In genomic region chr7:121187222-121187621, GRCh38 we compare ENCODE assay signal across 13 cellular contexts.
DNase-seq lines count a peak whose midpoint lies in the region; ATAC-seq, FAIRE-seq and TF ChIP-seq lines count a peak whose summit lies in the region.
"Had no signal": no experiment of that assay in that cellular context is flagged by ENCODE, and none has a peak within 500 bp of the region (broad histone marks: within the 10 kb centered on the region; RNA-seq: fewer than 3 reads in every experiment).

No MANE protein-coding gene starts in this region.

- H3K79me2 ChIP-seq in H1 (ENCODE audit: control insufficient read depth in 1 of 2, insufficient read depth in 2 of 2, low read length in 2 of 2) (no peaks in the 10 kb centered on the region), PC-3 (ENCODE audit: low read length) (no peaks in the 10 kb centered on the region)

- H2BK5ac ChIP-seq in H1 (ENCODE audit: low read depth, low read length) = no peak overlapping the region

- no peak overlapping the region for H2BK120ac ChIP-seq in H1 (replicated peaks; ENCODE audit: low read depth, low read length)

- H3K4me3 ChIP-seq in H1 (ENCODE audit: extremely low read depth in 1 of 4, insufficient read depth in 2 of 4, low read depth in 3 of 4, low read length in 4 of 4) (no peak overlapping the region), gastroesophageal sphincter (no peak overlapping the region), PC-3 (ENCODE audit: low read length) (no peak overlapping the region)
- H3K4me3 ChIP-seq: coronary artery had no signal

- no peak for TF ChIP-seq RAD21 in H1 (IDR thresholded peaks at IDR 0.05 in 1 of 2, conservative IDR thresholded peaks at IDR 0.05 in 1 of 2; ENCODE audit: low read depth in 2 of 2, low read length in 2 of 2)

- H4K20me1 ChIP-seq in H1 (replicated peaks in 1 of 2; ENCODE audit: control insufficient read depth in 1 of 2, insufficient read depth in 2 of 2, low read length in 2 of 2) (no peaks in the 10 kb centered on the region), PC-3 (ENCODE audit: low read length) (no peaks in the 10 kb centered on the region)

- FAIRE-seq in H1 (lab: Jason Lieb, UNC) = no peak

- H3K4me2 ChIP-seq in H1 (ENCODE audit: insufficient read depth in 1 of 2, low read depth in 2 of 2, low read length in 2 of 2) = no peak overlapping the region
- H3K4me2 ChIP-seq in PC-3 (ENCODE audit: low read length) = no peak overlapping the region

- H2AFZ ChIP-seq in H1 (ENCODE audit: low read length) (0 out of 2 replicates have a peak overlapping the region, but pooled peaks have one; percentile 3), PC-3 (ENCODE audit: low read length) (no peak overlapping the region)

- no peak overlapping the region for H2BK15ac ChIP-seq in H1 (ENCODE audit: low read length)

- no TSS peak for BruUV-seq in PC-3 (replicated peaks; lab: Mats Ljungman, UMichigan)

- TF ChIP-seq POLR2A in H1 (IDR thresholded peaks at IDR 0.05; ENCODE audit: control extremely low read depth in 1 of 2, low read depth in 2 of 2, low read length in 2 of 2) (no peak), gastroesophageal sphincter (IDR thresholded peaks at IDR 0.05) (no peak)

- H3K9me2 ChIP-seq in PC-3 (replicated peaks; ENCODE audit: low read length) = no peaks in the 10 kb centered on the region

- H3K9me3 ChIP-seq in H1 (ENCODE audit: insufficient read depth in 2 of 2, low read depth in 1 of 2, low read length in 1 of 2) (no peaks in the 10 kb centered on the region), gastroesophageal sphincter (no peaks in the 10 kb centered on the region), PC-3 (ENCODE audit: low read length) (no peaks in the 10 kb centered on the region)

- H3K9ac ChIP-seq in H1 (replicated peaks in 1 of 4; ENCODE audit: extremely low read depth in 1 of 4, low read depth in 3 of 4, low read length in 3 of 4) = no peak overlapping the region
- no peak overlapping the region for H3K9ac ChIP-seq in PC-3 (ENCODE audit: low read length)

- H3K23me2 ChIP-seq in H1 (ENCODE audit: low read depth, low read length) = no peaks in the 10 kb centered on the region

- H2BK12ac ChIP-seq in H1 (ENCODE audit: low read depth, low read length) = no peak overlapping the region

- H3K4ac ChIP-seq in H1 (replicated peaks; ENCODE audit: insufficient read length, low read depth, low read length) = no peak overlapping the region

- H4K91ac ChIP-seq in H1 (replicated peaks; ENCODE audit: insufficient read length, low read length) = no peak overlapping the region

- TF ChIP-seq CTCF in H1 (IDR thresholded peaks at IDR 0.05; ENCODE audit: control extremely low read depth in 1 of 3, insufficient read depth in 1 of 3, low read depth in 1 of 3, low read length in 3 of 3) = no peak
- TF ChIP-seq CTCF in gastroesophageal sphincter (IDR thresholded peaks at IDR 0.05) = no peak
- no peak for TF ChIP-seq CTCF in PC-3 (conservative IDR thresholded peaks at IDR 0.05; ENCODE audit: low read depth, low read length)

- no peak overlapping the region for H2AK5ac ChIP-seq in H1 (ENCODE audit: low read depth, low read length)

- H3K27me3 ChIP-seq in H1 (replicated peaks in 1 of 4; ENCODE audit: control insufficient read depth in 3 of 4, extremely low read depth in 1 of 4, insufficient read depth in 3 of 4, low read length in 3 of 4) (no peaks in the 10 kb centered on the region), gastroesophageal sphincter (no peaks in the 10 kb centered on the region), PC-3 (ENCODE audit: low read length) (peaks cover 17% of the 10 kb centered on the region)

- CTCF ChIA-PET in H1 (lab: Charles Lee; ENCODE audit: partially characterized antibody) (no interaction called here), PC-3 (lab: Charles Lee) (no interaction called here)

- intact Hi-C loops in PC-3 (cut with micrococcal nuclease) = no loop called here

- TF ChIP-seq EP300 in H1 (IDR thresholded peaks at IDR 0.05; ENCODE audit: borderline replicate concordance in 1 of 2, low read depth in 2 of 2, low read length in 2 of 2) (no peak), gastroesophageal sphincter (IDR thresholded peaks at IDR 0.05) (no peak)

- no peak overlapping the region for H3K27ac ChIP-seq in H1 (ENCODE audit: low read depth, low read length)
- no peak overlapping the region for H3K27ac ChIP-seq in gastroesophageal sphincter
- no peak overlapping the region for H3K27ac ChIP-seq in PC-3 (ENCODE audit: low read length)
- H3K27ac ChIP-seq: coronary artery had no signal

- H3F3A ChIP-seq in PC-3 (ENCODE audit: low read length, unreplicated experiment) = no peaks in the 10 kb centered on the region

- H2BK20ac ChIP-seq in H1 (ENCODE audit: low read length) = no peak overlapping the region

- H3K79me1 ChIP-seq in H1 (ENCODE audit: low read depth, low read length) = no peaks in the 10 kb centered on the region

- no peak overlapping the region for H4K5ac ChIP-seq in H1 (ENCODE audit: insufficient read length, low read depth, low read length)

- DNase-seq in H1 (ENCODE audit: low read depth in 1 of 2, low spot score in 2 of 2) = no peak
- no peak for DNase-seq in NCI-H345 (lab: John Stamatoyannopoulos, UW)
- no peak for DNase-seq in OCI-M2 (lab: John Stamatoyannopoulos, UW; ENCODE audit: unreplicated experiment)
- DNase-seq in PC-3 = no peak
- DNase-seq: CD4-positive, alpha-beta T cell; mesendoderm; SIG-M5 had no signal

- no peak overlapping the region for H3K18ac ChIP-seq in H1 (ENCODE audit: extremely low read depth, low read length)

- no peak overlapping the region for H3K23ac ChIP-seq in H1 (ENCODE audit: insufficient read length)

- H3K14ac ChIP-seq in H1 (ENCODE audit: insufficient read length) = no peak overlapping the region

- H4K8ac ChIP-seq in H1 (ENCODE audit: extremely low read depth, insufficient read depth, low read length) = no peak overlapping the region

- H3K4me1 ChIP-seq in H1 (replicated peaks in 1 of 4; ENCODE audit: control insufficient read depth in 3 of 4, insufficient read depth in 4 of 4, low read length in 3 of 4) = no peaks in the 10 kb centered on the region
- H3K4me1 ChIP-seq in gastroesophageal sphincter = peaks cover 0 to 8% (median 0%) of the 10 kb centered on the region in 3 donors
- H3K4me1 ChIP-seq in PC-3 (ENCODE audit: insufficient read depth, low read length) = no peaks in the 10 kb centered on the region

- ATAC-seq in GM18868 (IDR thresholded peaks at IDR 0.05; ENCODE audit: unreplicated experiment) = peak; percentile 53
- peak; percentile 92 for ATAC-seq in GM21619 (IDR thresholded peaks at IDR 0.05; ENCODE audit: unreplicated experiment)
- peak; percentile 79 for ATAC-seq in HG03103 (IDR thresholded peaks at IDR 0.05; ENCODE audit: low read depth, unreplicated experiment)
- no peak for ATAC-seq in gastroesophageal sphincter
- ATAC-seq in PC-3 = no peak
- ATAC-seq: activated CD4-positive, CD25-positive, alpha-beta regulatory T cell treated with anti-CD3 and anti-CD28 coated beads, Interleukin-2, amount 50 U/mL, for 24 hours had no signal

- no peaks in the 10 kb centered on the region for H3K36me3 ChIP-seq in H1 (ENCODE audit: control insufficient read depth in 2 of 4, insufficient read depth in 4 of 4, low read length in 3 of 4)
- no peaks in the 10 kb centered on the region for H3K36me3 ChIP-seq in gastroesophageal sphincter
- H3K36me3 ChIP-seq in PC-3 (ENCODE audit: low read depth, low read length) = no peaks in the 10 kb centered on the region

- POLR2A ChIA-PET in H1 (lab: Charles Lee; ENCODE audit: partially characterized antibody) = no interaction called here
- POLR2A ChIA-PET in PC-3 (lab: Charles Lee; ENCODE audit: unreplicated experiment) = no interaction called here

- H3K56ac ChIP-seq in H1 (replicated peaks; ENCODE audit: insufficient read length, low read depth, low read length) = no peak overlapping the region

- WGBS in H1 (ENCODE audit: extremely low coverage in 1 of 2, insufficient coverage in 1 of 2, insufficient read length in 1 of 2, insufficient replicate concordance in 2 of 2, low coverage in 1 of 2, low lambda C conversion rate in 2 of 2, missing lambda C conversion rate in 1 of 2), 2 experiments = 91 to 100% methylated on average over 1 to 3 of the region's 3 CpGs
- 61 to 88% methylated on average over 3 of the region's 3 CpGs for WGBS in gastroesophageal sphincter (ENCODE audit: low coverage in 1 of 2), 2 donors

TF ChIP-seq in H1, 55 proteins besides CTCF, POLR2A, EP300 and RAD21 (continues in another document):
- TF ChIP-seq CBX8 (IDR thresholded peaks at IDR 0.05; ENCODE audit: borderline replicate concordance, low read depth, low read length) (no peak), EZH2 (IDR thresholded peaks at IDR 0.05; ENCODE audit: low read depth, low read length, severe bottlenecking) (no peak), TAF1 (IDR thresholded peaks at IDR 0.05; ENCODE audit: low read depth, low read length) (no peak), MAFK (IDR thresholded peaks at IDR 0.05; ENCODE audit: low read depth, low read length) (no peak), GABPA (IDR thresholded peaks at IDR 0.05; ENCODE audit: borderline replicate concordance, insufficient read depth, low read length) (no peak), HDAC6 (IDR thresholded peaks at IDR 0.05; ENCODE audit: low read depth, low read length) (no peak), YY1 (IDR thresholded peaks at IDR 0.05; ENCODE audit: low read depth, low read length) (no peak), ASH2L (IDR thresholded peaks at IDR 0.05; ENCODE audit: low read length) (no peak), SIRT6 (IDR thresholded peaks at IDR 0.05; ENCODE audit: low read length) (no peak), POLR2AphosphoS5 (IDR thresholded peaks at IDR 0.05; ENCODE audit: low read depth, low read length) (no peak), KDM4A (IDR thresholded peaks at IDR 0.05; ENCODE audit: low read depth, low read length, severe bottlenecking) (no peak), BRCA1 (IDR thresholded peaks at IDR 0.05; ENCODE audit: low read depth, low read length) (no peak), CBX5 (IDR thresholded peaks at IDR 0.05; ENCODE audit: low read depth, low read length) (no peak), ATF2 (IDR thresholded peaks at IDR 0.05; ENCODE audit: low read length) (no peak), JUN (IDR thresholded peaks at IDR 0.05; ENCODE audit: low read depth, low read length) (no peak), CHD1 (IDR thresholded peaks at IDR 0.05; ENCODE audit: low read depth, low read length) (no peak), SP1 (IDR thresholded peaks at IDR 0.05; ENCODE audit: low read depth, low read length) (no peak)

Comparison
In these comparisons a context has a peak if more than half of its experiments do, and no peak if none do; other contexts are left out.
1. ATAC-seq: peak in GM18868 (single experiment), GM21619 (single experiment) and HG03103 (single experiment); none in gastroesophageal sphincter (single experiment) and PC-3 (single experiment).